ENCODE assay signal across 15 cellular contexts in the genomic region with DNA sequence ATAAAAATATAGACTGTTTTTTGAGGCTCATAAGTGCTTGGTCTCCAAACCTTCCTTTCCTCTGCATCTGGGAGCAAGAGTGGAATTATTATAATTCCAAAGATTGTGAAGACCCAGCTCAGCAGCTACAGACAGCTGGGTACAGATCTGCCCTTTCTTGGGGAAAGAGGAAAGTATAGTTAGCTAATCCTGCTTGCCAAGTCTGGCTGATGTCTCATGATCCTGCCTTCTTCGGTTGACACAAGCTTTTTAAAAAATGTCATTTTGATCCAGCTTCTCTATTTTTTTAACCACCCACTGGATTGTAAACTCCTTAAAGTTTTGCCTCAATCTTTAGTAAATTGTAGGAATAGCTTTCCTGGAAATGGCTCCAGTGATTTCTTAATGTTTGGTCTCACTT.
A peak's percentile ranks its signal among the peaks of the same experiment; 100 is the strongest.
DNase-seq lines count a peak whose midpoint lies in the region; ATAC-seq and TF ChIP-seq lines count a peak whose summit lies in the region.
"Had no signal": no experiment of that assay in that cellular context is flagged by ENCODE, and none has a peak within 500 bp of the region (broad histone marks: within the 10 kb centered on the region; RNA-seq: fewer than 3 reads in every experiment).

No MANE protein-coding gene starts in this region.

- H3K27me3 ChIP-seq in suprapubic skin = no peaks in the 10 kb centered on the region
- no peaks in the 10 kb centered on the region for H3K27me3 ChIP-seq in GM23248 (replicated peaks; ENCODE audit: insufficient read depth)
- no peaks in the 10 kb centered on the region for H3K27me3 ChIP-seq in gastrocnemius medialis
- H3K27me3 ChIP-seq: BLaER1 had no signal

- H3K9me3 ChIP-seq in suprapubic skin (no peaks in the 10 kb centered on the region), GM23248 (ENCODE audit: low read depth) (no peaks in the 10 kb centered on the region), gastrocnemius medialis (no peaks in the 10 kb centered on the region)
- H3K9me3 ChIP-seq: BLaER1 had no signal

- no peak overlapping the region for H3K4me3 ChIP-seq in suprapubic skin
- no peak overlapping the region for H3K4me3 ChIP-seq in GM23248
- H3K4me3 ChIP-seq in gastrocnemius medialis = no peak overlapping the region
- H3K4me3 ChIP-seq: BLaER1, K562 had no signal

- H3K27ac ChIP-seq in suprapubic skin (peak overlapping the region; percentile 43), GM23248 (no peak overlapping the region), gastrocnemius medialis (no peak overlapping the region)
- H3K27ac ChIP-seq: BLaER1, HL-60 had no signal

- no peaks in the 10 kb centered on the region for H3K4me1 ChIP-seq in suprapubic skin
- H3K4me1 ChIP-seq in GM23248 (ENCODE audit: insufficient read depth) = no peaks in the 10 kb centered on the region
- no peaks in the 10 kb centered on the region for H3K4me1 ChIP-seq in gastrocnemius medialis
- H3K4me1 ChIP-seq: BLaER1 had no signal

- in situ Hi-C loops in GM23248 (cut with MboI) = no loop called here
- in situ Hi-C loops in gastrocnemius medialis (cut with MboI; ENCODE audit: low sequenced_read_pairs in 4 of 4) = no loop called here

- H3K79me2 ChIP-seq in GM23248 (ENCODE audit: insufficient read depth) = no peaks in the 10 kb centered on the region

- H3K36me3 ChIP-seq in suprapubic skin (no peaks in the 10 kb centered on the region), GM23248 (ENCODE audit: low read depth) (no peaks in the 10 kb centered on the region), gastrocnemius medialis (no peaks in the 10 kb centered on the region)
- H3K36me3 ChIP-seq: BLaER1 had no signal

- H3K4me2 ChIP-seq in GM23248 (ENCODE audit: unreplicated experiment) = no peak overlapping the region
- H3K4me2 ChIP-seq: BLaER1 had no signal

- TF ChIP-seq POLR2A in suprapubic skin (IDR thresholded peaks at IDR 0.05) (no peak), gastrocnemius medialis (IDR thresholded peaks at IDR 0.05) (no peak)

- WGBS in suprapubic skin = 38% methylated on average over 1 of the region's 1 CpG
- 0 to 4% methylated on average over 1 of the region's 1 CpG for WGBS in GM23248 (ENCODE audit: low coverage in 1 of 2, low lambda C conversion rate in 2 of 2, missing lambda C conversion rate in 2 of 2), 2 experiments

- no peak for ATAC-seq in gastrocnemius medialis
- ATAC-seq: K562 had no signal

- no peak overlapping the region for H3K9ac ChIP-seq in GM23248
- H3K9ac ChIP-seq: BLaER1 had no signal

- H2AFZ ChIP-seq in GM23248 = no peak overlapping the region

- no peak for TF ChIP-seq EP300 in suprapubic skin (IDR thresholded peaks at IDR 0.05)

- intact Hi-C loops in gastrocnemius medialis (cut with DNase I; ENCODE audit: low total_unique reads) = no loop called here

- DNase-seq in EH (ENCODE audit: low read depth) (peak; percentile 56), astrocyte of the hippocampus (ENCODE audit: low read depth, low spot score) (peak; percentile 24), fibroblast of peridontal ligament (ENCODE audit: extremely low read depth) (peak; percentile 81), suprapubic skin (ENCODE audit: low spot score in 2 of 2) (no peak), GM23248 (no peak), gastrocnemius medialis (no peak), NCI-H1930 (lab: John Stamatoyannopoulos, UW) (no peak)
- DNase-seq: ACHN; CD4-positive, alpha-beta memory T cell; DMS79 treated with DMSO at 0.1 percent for 48 hours; EL; HCEC 1CT had no signal

- H4K20me1 ChIP-seq in GM23248 (ENCODE audit: insufficient read depth) = no peaks in the 10 kb centered on the region
- H4K20me1 ChIP-seq: BLaER1 had no signal

- TF ChIP-seq CTCF in suprapubic skin (IDR thresholded peaks at IDR 0.05) (no peak), gastrocnemius medialis (IDR thresholded peaks at IDR 0.05 in 4 of 5, conservative IDR thresholded peaks at IDR 0.05 in 1 of 5) (no peak)

- no peaks in the 10 kb centered on the region for H3F3A ChIP-seq in GM23248 (ENCODE audit: insufficient read depth)

- no peaks in the 10 kb centered on the region for H3K9me2 ChIP-seq in GM23248 (ENCODE audit: insufficient read depth)

Comparison
In these comparisons a context has a peak if more than half of its experiments do, and no peak if none do; other contexts are left out.
1. DNase-seq: peak in EH (single experiment), astrocyte of the hippocampus (single experiment) and fibroblast of peridontal ligament (single experiment); none in suprapubic skin (0 of 2), GM23248 (single experiment), gastrocnemius medialis (0 of 2) and NCI-H1930 (0 of 2).